ENCODE assay signal across 20 cellular contexts in genomic region chr14:30958555-30959407, GRCh38.
A peak's percentile ranks its signal among the peaks of the same experiment; 100 is the strongest.
DNase-seq lines count a peak whose midpoint lies in the region; ATAC-seq and TF ChIP-seq lines count a peak whose summit lies in the region.
"Had no signal": no experiment of that assay in that cellular context is flagged by ENCODE, and none has a peak within 500 bp of the region (broad histone marks: within the 10 kb centered on the region; RNA-seq: fewer than 3 reads in every experiment).

No MANE protein-coding gene starts in this region.

- H3K9ac ChIP-seq in SU-DHL-6 (ENCODE audit: low read length) (no peak overlapping the region), neural progenitor cell (no peak overlapping the region)

- H3K4me1 Mint-ChIP-seq in progenitor cell of endocrine pancreas (ENCODE audit: low read depth), result peaks cover 19% of the 10 kb centered on the region
- H3K4me1 Mint-ChIP-seq in neural progenitor cell, result peaks cover 2% of the 10 kb centered on the region

- H3K4me3 Mint-ChIP-seq in progenitor cell of endocrine pancreas (ENCODE audit: low read depth) (no peak overlapping the region), neural progenitor cell (no peak overlapping the region)

- H3K79me2 ChIP-seq in SU-DHL-6 (ENCODE audit: insufficient read depth, low read length) (peaks cover 70% of the 10 kb centered on the region), neural progenitor cell (ENCODE audit: low read depth) (peaks cover 95% of the 10 kb centered on the region)

- H3K9me3 ChIP-seq in SU-DHL-6 (ENCODE audit: insufficient read depth, low read length), result no peaks in the 10 kb centered on the region
- no peaks in the 10 kb centered on the region for H3K9me3 ChIP-seq in neural progenitor cell (ENCODE audit: low read depth)
- H3K9me3 ChIP-seq: vagina had no signal

- peak overlapping the region; percentile 52 for H3K27ac Mint-ChIP-seq in progenitor cell of endocrine pancreas
- no peak overlapping the region for H3K27ac Mint-ChIP-seq in neural progenitor cell

- peaks cover 17% of the 10 kb centered on the region for H3K36me3 Mint-ChIP-seq in progenitor cell of endocrine pancreas (ENCODE audit: insufficient read depth)
- peaks cover 16% of the 10 kb centered on the region for H3K36me3 Mint-ChIP-seq in neural progenitor cell

- peaks cover 13% of the 10 kb centered on the region; the same call in 1 of the 2 replicates for H3F3A ChIP-seq in SU-DHL-6 (ENCODE audit: insufficient read depth)
- H3F3A ChIP-seq in neural progenitor cell (ENCODE audit: low read depth), result no peaks in the 10 kb centered on the region

- TF ChIP-seq CTCF in SU-DHL-6 (IDR thresholded peaks at IDR 0.05; ENCODE audit: insufficient read depth, low read length, poor library complexity, severe bottlenecking) (no peak), progenitor cell of endocrine pancreas (IDR thresholded peaks at IDR 0.05; ENCODE audit: unreplicated experiment) (no peak), neural progenitor cell (IDR thresholded peaks at IDR 0.05) (no peak)

- H3K4me3 ChIP-seq in SU-DHL-6 (ENCODE audit: insufficient read depth, low read length, poor library complexity, severe bottlenecking) (no peak overlapping the region), neural progenitor cell (no peak overlapping the region)
- H3K4me3 ChIP-seq: PC-9, SK-N-MC, skin epidermis, vagina had no signal

- DNase-seq in progenitor cell of endocrine pancreas (ENCODE audit: low spot score, unreplicated experiment) (no peak), retina (no peak), neural progenitor cell (ENCODE audit: low spot score) (no peak)
- no peak for DNase-seq in activated naive CD4-positive, alpha-beta T cell (lab: John Stamatoyannopoulos, UW)
- DNase-seq: C1 segment of cervical spinal cord; DMS79 treated with DMSO at 0.1 percent for 48 hours; H7; islet precursor cell; mesendoderm; NCI-H187; NCI-H510A treated with DMSO at 0.1 percent for 48 hours; occipital lobe; PC-9; stimulated activated naive CD8-positive, alpha-beta T cell treated with anti-CD3 and anti-CD28 coated beads, Interleukin-15, Interleukin-2, amounts not matched to agents 100 U/mL and 50 U/mL, for 24 hours had no signal

- H3K4me2 ChIP-seq in SU-DHL-6 (ENCODE audit: low read depth, low read length, poor library complexity, severe bottlenecking) (peak overlapping the region; percentile 10), neural progenitor cell (no peak overlapping the region)
- H3K4me2 ChIP-seq: PC-9 had no signal

- H3K9me2 ChIP-seq in SU-DHL-6 (replicated peaks; ENCODE audit: insufficient read depth, low read length), result no peaks in the 10 kb centered on the region

- H3K27ac ChIP-seq in SU-DHL-6 (ENCODE audit: low read depth, low read length), result no peak overlapping the region
- H3K27ac ChIP-seq in neural progenitor cell, result no peak overlapping the region
- H3K27ac ChIP-seq: PC-9, SK-N-MC, skin epidermis, vagina had no signal

- H2AFZ ChIP-seq in SU-DHL-6 (ENCODE audit: low read depth, low read length, severe bottlenecking) (no peak overlapping the region), neural progenitor cell (replicated peaks) (no peak overlapping the region)
- H2AFZ ChIP-seq: PC-9 had no signal

- H4K20me1 ChIP-seq in SU-DHL-6 (ENCODE audit: low read depth, low read length), result peaks cover 8% of the 10 kb centered on the region; the same call in 1 of the 2 replicates
- peaks cover 55% of the 10 kb centered on the region for H4K20me1 ChIP-seq in neural progenitor cell (ENCODE audit: low read depth)

- H3K27me3 ChIP-seq in SU-DHL-6 (ENCODE audit: low read length), result no peaks in the 10 kb centered on the region
- no peaks in the 10 kb centered on the region for H3K27me3 ChIP-seq in neural progenitor cell
- H3K27me3 ChIP-seq: vagina had no signal

- H3K9me3 Mint-ChIP-seq in progenitor cell of endocrine pancreas (ENCODE audit: low read depth), result no peaks in the 10 kb centered on the region
- H3K9me3 Mint-ChIP-seq in neural progenitor cell, result peaks cover 4% of the 10 kb centered on the region

- H3K36me3 ChIP-seq in SU-DHL-6 (ENCODE audit: low read length) (peaks cover 18% of the 10 kb centered on the region; the same call in 1 of the 2 replicates), neural progenitor cell (peaks cover 21% of the 10 kb centered on the region)
- H3K36me3 ChIP-seq: vagina had no signal

- ATAC-seq in GM18907 (IDR thresholded peaks at IDR 0.05; ENCODE audit: unreplicated experiment) (peak; percentile 33), HG02610 (IDR thresholded peaks at IDR 0.05; ENCODE audit: unreplicated experiment) (peak; percentile 47)
- ATAC-seq: stimulated activated naive CD8-positive, alpha-beta T cell treated with anti-CD3 and anti-CD28 coated beads, Interleukin-15, Interleukin-2, amounts not matched to agents 100 U/mL and 50 U/mL, for 24 hours had no signal

- H3K27me3 Mint-ChIP-seq in progenitor cell of endocrine pancreas (no peaks in the 10 kb centered on the region), neural progenitor cell (ENCODE audit: insufficient read depth, low read depth) (peaks cover 2% of the 10 kb centered on the region)

- no peaks in the 10 kb centered on the region for H3K4me1 ChIP-seq in neural progenitor cell
